ENCODE assay signal across 1 cellular context in the genomic region with DNA sequence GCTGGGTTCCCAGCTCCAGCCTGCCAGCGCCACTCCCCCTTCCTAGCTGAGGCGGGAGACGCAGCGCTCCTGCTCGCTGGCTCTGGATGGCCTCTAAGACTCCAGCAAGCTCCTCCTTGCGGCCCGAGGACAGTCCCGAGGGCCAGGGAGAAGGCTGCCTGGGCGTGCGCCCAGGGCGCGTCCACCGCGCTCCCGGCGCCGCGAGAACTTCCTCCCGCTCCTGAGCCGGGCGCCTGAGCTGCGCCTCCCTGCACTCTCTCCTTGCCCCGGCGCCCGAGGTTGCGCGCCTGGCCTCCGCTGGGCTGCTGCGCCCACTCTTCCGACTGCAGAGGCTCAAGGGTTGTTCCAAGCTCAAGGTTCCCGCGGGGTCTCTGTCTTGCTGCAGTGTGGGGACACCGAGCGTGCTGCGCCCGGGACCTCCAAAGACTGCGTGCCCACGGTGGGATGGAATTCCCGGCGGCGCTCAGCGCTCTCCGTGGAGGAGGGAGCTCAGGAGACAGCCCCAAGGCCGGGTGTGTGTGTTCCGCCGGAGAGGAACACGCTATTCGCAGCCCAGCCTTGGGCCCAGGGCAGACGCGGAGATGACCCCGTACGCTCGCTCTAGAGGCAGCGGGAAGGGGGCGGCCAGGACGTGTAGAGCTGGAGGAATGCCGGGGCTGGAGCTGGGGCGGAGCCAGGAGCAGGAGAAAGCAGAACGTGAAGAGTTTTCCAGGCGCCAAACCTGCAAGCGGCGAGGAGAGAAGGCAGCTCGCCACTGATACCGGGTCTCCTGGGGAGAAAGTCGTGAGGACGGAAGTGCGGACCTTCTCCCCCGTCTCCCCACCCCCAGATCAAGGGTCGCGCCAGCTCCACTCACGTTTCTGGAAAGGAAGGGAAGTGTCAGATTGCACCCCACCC.
A peak's percentile ranks its signal among the peaks of the same experiment; 100 is the strongest.
TF ChIP-seq lines count a peak whose summit lies in the region.

A gene with protein sequence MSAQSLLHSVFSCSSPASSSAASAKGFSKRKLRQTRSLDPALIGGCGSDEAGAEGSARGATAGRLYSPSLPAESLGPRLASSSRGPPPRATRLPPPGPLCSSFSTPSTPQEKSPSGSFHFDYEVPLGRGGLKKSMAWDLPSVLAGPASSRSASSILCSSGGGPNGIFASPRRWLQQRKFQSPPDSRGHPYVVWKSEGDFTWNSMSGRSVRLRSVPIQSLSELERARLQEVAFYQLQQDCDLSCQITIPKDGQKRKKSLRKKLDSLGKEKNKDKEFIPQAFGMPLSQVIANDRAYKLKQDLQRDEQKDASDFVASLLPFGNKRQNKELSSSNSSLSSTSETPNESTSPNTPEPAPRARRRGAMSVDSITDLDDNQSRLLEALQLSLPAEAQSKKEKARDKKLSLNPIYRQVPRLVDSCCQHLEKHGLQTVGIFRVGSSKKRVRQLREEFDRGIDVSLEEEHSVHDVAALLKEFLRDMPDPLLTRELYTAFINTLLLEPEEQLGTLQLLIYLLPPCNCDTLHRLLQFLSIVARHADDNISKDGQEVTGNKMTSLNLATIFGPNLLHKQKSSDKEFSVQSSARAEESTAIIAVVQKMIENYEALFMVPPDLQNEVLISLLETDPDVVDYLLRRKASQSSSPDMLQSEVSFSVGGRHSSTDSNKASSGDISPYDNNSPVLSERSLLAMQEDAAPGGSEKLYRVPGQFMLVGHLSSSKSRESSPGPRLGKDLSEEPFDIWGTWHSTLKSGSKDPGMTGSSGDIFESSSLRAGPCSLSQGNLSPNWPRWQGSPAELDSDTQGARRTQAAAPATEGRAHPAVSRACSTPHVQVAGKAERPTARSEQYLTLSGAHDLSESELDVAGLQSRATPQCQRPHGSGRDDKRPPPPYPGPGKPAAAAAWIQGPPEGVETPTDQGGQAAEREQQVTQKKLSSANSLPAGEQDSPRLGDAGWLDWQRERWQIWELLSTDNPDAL (N-terminal part only) (minus strand): TSS at position 777 of the 897 bp plus-strand sequence. CDS start 1,092 bp downstream, outside the sequence.

TF ChIP-seq in HepG2, 621 proteins besides CTCF, POLR2A, EP300 and RAD21:
- TF ChIP-seq, protein P1, sequence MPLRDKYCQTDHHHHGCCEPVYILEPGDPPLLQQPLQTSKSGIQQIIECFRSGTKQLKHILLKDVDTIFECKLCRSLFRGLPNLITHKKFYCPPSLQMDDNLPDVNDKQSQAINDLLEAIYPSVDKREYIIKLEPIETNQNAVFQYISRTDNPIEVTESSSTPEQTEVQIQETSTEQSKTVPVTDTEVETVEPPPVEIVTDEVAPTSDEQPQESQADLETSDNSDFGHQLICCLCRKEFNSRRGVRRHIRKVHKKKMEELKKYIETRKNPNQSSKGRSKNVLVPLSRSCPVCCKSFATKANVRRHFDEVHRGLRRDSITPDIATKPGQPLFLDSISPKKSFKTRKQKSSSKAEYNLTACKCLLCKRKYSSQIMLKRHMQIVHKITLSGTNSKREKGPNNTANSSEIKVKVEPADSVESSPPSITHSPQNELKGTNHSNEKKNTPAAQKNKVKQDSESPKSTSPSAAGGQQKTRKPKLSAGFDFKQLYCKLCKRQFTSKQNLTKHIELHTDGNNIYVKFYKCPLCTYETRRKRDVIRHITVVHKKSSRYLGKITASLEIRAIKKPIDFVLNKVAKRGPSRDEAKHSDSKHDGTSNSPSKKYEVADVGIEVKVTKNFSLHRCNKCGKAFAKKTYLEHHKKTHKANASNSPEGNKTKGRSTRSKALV (CRISPR knock-in tag; IDR thresholded peaks at IDR 0.05): peak; percentile 98
- no peak for TF ChIP-seq ZNF841 (CRISPR knock-in tag; IDR thresholded peaks at IDR 0.05; ENCODE audit: borderline replicate concordance)
- TF ChIP-seq, protein P2, sequence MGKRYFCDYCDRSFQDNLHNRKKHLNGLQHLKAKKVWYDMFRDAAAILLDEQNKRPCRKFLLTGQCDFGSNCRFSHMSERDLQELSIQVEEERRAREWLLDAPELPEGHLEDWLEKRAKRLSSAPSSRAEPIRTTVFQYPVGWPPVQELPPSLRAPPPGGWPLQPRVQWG (CRISPR knock-in tag; IDR thresholded peaks at IDR 0.05; ENCODE audit: borderline replicate concordance, low read depth): no peak
